In the genomic region with DNA sequence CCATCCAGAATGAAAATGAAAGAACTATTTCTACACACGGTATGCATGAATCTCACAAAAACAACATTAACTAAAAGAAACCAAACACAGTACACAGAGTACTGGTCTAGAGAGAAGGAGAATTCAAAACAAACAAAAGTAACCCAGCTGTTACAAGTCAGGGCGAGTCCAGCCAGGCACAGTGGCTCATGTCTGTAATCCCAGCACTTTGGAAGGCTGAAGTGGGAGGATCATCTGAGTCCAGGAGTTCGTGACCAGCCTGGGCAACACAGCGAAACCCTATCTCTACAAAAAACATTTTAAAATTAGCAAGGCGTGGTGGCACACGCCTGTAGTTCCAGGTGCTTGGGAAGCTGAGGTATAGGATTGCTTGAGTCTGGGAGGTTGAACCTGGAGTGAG, we compare ENCODE assay signal across 11 cellular contexts. TPM values are rescaled to one million over a fixed set of nuclear protein-coding genes. Genes with fewer than 3 reads are reported as not detected.
DNase-seq lines count a peak whose midpoint lies in the region; ATAC-seq and TF ChIP-seq lines count a peak whose summit lies in the region.
"Had no signal": no experiment of that assay in that cellular context is flagged by ENCODE, and none has a peak within 500 bp of the region (broad histone marks: within the 10 kb centered on the region; RNA-seq: fewer than 3 reads in every experiment).

No MANE protein-coding gene starts in this region.

- no peak for ATAC-seq in activated naive CD4-positive, alpha-beta T cell treated with anti-CD3 and anti-CD28 coated beads, Interleukin-2, amount 50 U/mL, for 72 hours
- ATAC-seq in HG03139 (IDR thresholded peaks at IDR 0.05; ENCODE audit: unreplicated experiment), result no peak
- ATAC-seq: heart left ventricle had no signal

- TF ChIP-seq CTCF in type B pancreatic cell (conservative IDR thresholded peaks at IDR 0.05), result no peak

- no peaks in the 10 kb centered on the region for H3K9me3 Mint-ChIP-seq in activated naive CD4-positive, alpha-beta T cell treated with anti-CD3 and anti-CD28 coated beads, Interleukin-2, amount 10 ng/mL, durations not matched to agents 7 days and 5 days
- H3K9me3 Mint-ChIP-seq in activated naive CD4-positive, alpha-beta T cell treated with anti-CD3 and anti-CD28 coated beads, Interleukin-2, amount 50 U/mL, for 72 hours, result no peaks in the 10 kb centered on the region
- no peaks in the 10 kb centered on the region for H3K9me3 Mint-ChIP-seq in type B pancreatic cell

- H3K36me3 Mint-ChIP-seq in activated naive CD4-positive, alpha-beta T cell treated with anti-CD3 and anti-CD28 coated beads, Interleukin-2, amount 10 ng/mL, durations not matched to agents 7 days and 5 days, result peaks cover 28% of the 10 kb centered on the region
- peaks cover 49 to 60% of the 10 kb centered on the region in 2 donors for H3K36me3 Mint-ChIP-seq in activated naive CD4-positive, alpha-beta T cell treated with anti-CD3 and anti-CD28 coated beads, Interleukin-2, amount 50 U/mL, for 72 hours
- H3K36me3 Mint-ChIP-seq in type B pancreatic cell, result peaks cover 20% of the 10 kb centered on the region

- H3K27me3 Mint-ChIP-seq in activated naive CD4-positive, alpha-beta T cell treated with anti-CD3 and anti-CD28 coated beads, Interleukin-2, amount 10 ng/mL, durations not matched to agents 7 days and 5 days, result no peaks in the 10 kb centered on the region
- no peaks in the 10 kb centered on the region for H3K27me3 Mint-ChIP-seq in type B pancreatic cell

- peaks cover 50% of the 10 kb centered on the region for H3K4me1 Mint-ChIP-seq in activated naive CD4-positive, alpha-beta T cell treated with anti-CD3 and anti-CD28 coated beads, Interleukin-2, amount 10 ng/mL, durations not matched to agents 7 days and 5 days
- H3K4me1 Mint-ChIP-seq in type B pancreatic cell (ENCODE audit: unreplicated experiment), result peaks cover 25% of the 10 kb centered on the region

- peak overlapping the region; percentile 97 for H3K4me3 Mint-ChIP-seq in activated naive CD4-positive, alpha-beta T cell treated with anti-CD3 and anti-CD28 coated beads, Interleukin-2, amount 10 ng/mL, durations not matched to agents 7 days and 5 days
- peak overlapping the region; percentile 100 for H3K4me3 Mint-ChIP-seq in type B pancreatic cell

- no peak for DNase-seq in activated naive CD4-positive, alpha-beta T cell treated with anti-CD3 and anti-CD28 coated beads, Interleukin-2, amount 10 ng/mL, durations not matched to agents 7 days and 5 days
- DNase-seq in activated naive CD4-positive, alpha-beta T cell treated with Interleukin-2 at 50 U/mL for 16 hours, result no peak
- no peak for DNase-seq in activated naive CD4-positive, alpha-beta T cell treated with anti-CD3 and anti-CD28 coated beads, Interleukin-2, amount 50 U/mL, for 72 hours (ENCODE audit: low spot score in 2 of 2)
- peak; percentile 74 for DNase-seq in iris pigment epithelial cell (ENCODE audit: low read depth)
- DNase-seq in type B pancreatic cell (ENCODE audit: extremely low spot score, unreplicated experiment), result no peak
- no peak for DNase-seq in CD1c-positive myeloid dendritic cell (ENCODE audit: extremely low spot score)
- no peak for DNase-seq in SIG-M5 treated with dmso at 0.1 percent for 504 hours (lab: John Stamatoyannopoulos, UW; ENCODE audit: unreplicated experiment)
- DNase-seq: heart left ventricle, NCI-H1092, posterior cingulate gyrus had no signal

- CTCF ChIA-PET in activated naive CD4-positive, alpha-beta T cell treated with anti-CD3 and anti-CD28 coated beads, Interleukin-2, amount 10 ng/mL, durations not matched to agents 7 days and 5 days (lab: Charles Lee), result interaction anchor here (1.6 to 3.3 kb wide), 12 partner anchors 8 to 291 kb away, joined by 3 to 31 read pairs (median 10); partner anchors contain the start of genes FCGBP and ZNF546

- peak overlapping the region; percentile 96 for H3K27ac Mint-ChIP-seq in activated naive CD4-positive, alpha-beta T cell treated with anti-CD3 and anti-CD28 coated beads, Interleukin-2, amount 10 ng/mL, durations not matched to agents 7 days and 5 days
- H3K27ac Mint-ChIP-seq in activated naive CD4-positive, alpha-beta T cell treated with anti-CD3 and anti-CD28 coated beads, Interleukin-2, amount 50 U/mL, for 72 hours, result peak overlapping the region; percentile 99 to 100
- peak overlapping the region; percentile 97 for H3K27ac Mint-ChIP-seq in type B pancreatic cell

RNA-seq across cellular contexts. Expression of gene PSMC4, which starts 1.7 kb away (rescaled TPM):
- 100 to 1,000 TPM in 1 of 2 donors, 10 to 100 TPM in 1; 93.6 to 114 TPM for total RNA-seq in activated naive CD4-positive, alpha-beta T cell treated with anti-CD3 and anti-CD28 coated beads, Interleukin-2, amount 50 U/mL, for 72 hours
- total RNA-seq in type B pancreatic cell (ENCODE audit: low replicate concordance), result 100 and 102 TPM in 2 replicates

RNA-seq across cellular contexts. Expression of gene ZNF546, which starts 27.6 kb away (rescaled TPM):
- total RNA-seq in activated naive CD4-positive, alpha-beta T cell treated with anti-CD3 and anti-CD28 coated beads, Interleukin-2, amount 50 U/mL, for 72 hours, result 1 to 10 TPM; 3.1 to 4.7 TPM
- 1.7 and 5.5 TPM in 2 replicates for total RNA-seq in type B pancreatic cell (ENCODE audit: low replicate concordance)

RNA-seq across cellular contexts. Expression of gene FCGBP, which starts 34.8 kb away (rescaled TPM):
- total RNA-seq in activated naive CD4-positive, alpha-beta T cell treated with anti-CD3 and anti-CD28 coated beads, Interleukin-2, amount 50 U/mL, for 72 hours, result 1 to 10 TPM; 4.6 to 8.2 TPM
- total RNA-seq in type B pancreatic cell (ENCODE audit: low replicate concordance), result 7.8 and 10.0 TPM in 2 replicates
